ENCODE assay signal across 9 cellular contexts in the genomic region with DNA sequence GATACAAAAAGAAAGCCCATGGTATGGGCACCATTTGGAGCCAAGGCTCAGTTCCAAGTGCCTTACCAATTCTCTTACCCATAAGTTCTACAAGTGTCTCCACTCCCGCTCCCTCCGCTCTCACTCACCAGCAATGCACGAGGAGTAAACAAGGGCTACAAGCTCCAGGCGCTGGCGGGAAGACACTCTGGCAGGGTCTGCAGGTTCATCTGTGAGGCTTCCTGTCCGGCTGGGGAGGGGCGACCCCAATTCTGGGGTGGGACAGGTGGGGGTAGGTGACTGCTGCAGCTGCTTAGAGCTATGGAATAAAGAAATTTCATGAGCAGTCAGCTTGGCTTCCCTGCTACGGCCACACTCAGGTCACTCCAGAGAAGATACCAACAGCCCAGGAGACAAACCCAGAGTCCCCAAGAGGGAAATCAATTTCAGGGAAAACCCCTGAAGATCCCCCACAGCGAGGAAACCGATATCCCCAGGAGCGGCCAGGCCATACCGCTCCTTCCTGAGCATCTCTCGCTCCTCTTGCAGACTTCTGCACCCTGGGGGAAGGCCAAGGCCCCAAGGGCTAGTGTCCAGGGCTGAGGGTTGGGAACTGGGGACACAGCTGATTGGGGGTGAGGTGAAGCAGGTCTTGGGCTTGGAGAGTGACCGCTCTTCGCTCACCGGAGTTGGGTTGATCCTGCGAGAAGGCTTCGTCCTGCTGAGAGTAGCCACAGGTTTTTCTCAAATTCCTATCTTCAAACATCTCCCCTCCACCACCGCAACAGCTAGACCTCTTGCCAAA. TPM values are rescaled to one million over a fixed set of nuclear protein-coding genes. Genes with fewer than 3 reads are reported as not detected.
DNase-seq lines count a peak whose midpoint lies in the region; ATAC-seq and TF ChIP-seq lines count a peak whose summit lies in the region.
"Had no signal": no experiment of that assay in that cellular context is flagged by ENCODE, and none has a peak within 500 bp of the region (broad histone marks: within the 10 kb centered on the region; RNA-seq: fewer than 3 reads in every experiment).

No MANE protein-coding gene starts in this region.

- no peak for DNase-seq in CD4-positive, alpha-beta T cell
- DNase-seq in NT2/D1 (ENCODE audit: low read depth, low spot score) (no peak), endodermal cell (peak; percentile 56), CD1c-positive myeloid dendritic cell (ENCODE audit: extremely low spot score) (no peak), GM19238 (ENCODE audit: insufficient read length, low spot score) (no peak), NCI-H510A treated with DMSO at 0.1 percent for 48 hours (lab: John Stamatoyannopoulos, UW) (no peak), GM03348 (ENCODE audit: low spot score) (no peak)

- H3K36me3 ChIP-seq in NT2/D1 (ENCODE audit: insufficient read depth, insufficient read length, low read length) (peaks cover 51% of the 10 kb centered on the region), endodermal cell (ENCODE audit: control insufficient read depth, insufficient read depth, low read length) (peaks cover 45% of the 10 kb centered on the region), neuron (ENCODE audit: insufficient read depth, low read length) (peaks cover 43% of the 10 kb centered on the region)

- H3K4me1 ChIP-seq in NT2/D1 (ENCODE audit: insufficient read depth, insufficient read length), result peaks cover 2% of the 10 kb centered on the region
- peaks cover 4% of the 10 kb centered on the region for H3K4me1 ChIP-seq in endodermal cell (ENCODE audit: control insufficient read depth, insufficient read depth, low read length)
- H3K4me1 ChIP-seq in neuron (ENCODE audit: insufficient read depth, low read length), result peaks cover 10% of the 10 kb centered on the region

- no peaks in the 10 kb centered on the region for H3K27me3 Mint-ChIP-seq in CD4-positive, alpha-beta T cell
- no peaks in the 10 kb centered on the region for H3K27me3 Mint-ChIP-seq in endodermal cell (ENCODE audit: insufficient read depth)

- peak overlapping the region; percentile 81 for H3K4me3 ChIP-seq in NT2/D1 (ENCODE audit: insufficient read length, low read depth)
- H3K4me3 ChIP-seq in endodermal cell (ENCODE audit: low read length), result peak overlapping the region; percentile 84
- peak overlapping the region; percentile 66 for H3K4me3 ChIP-seq in neuron (ENCODE audit: low read length)

- peaks cover 18% of the 10 kb centered on the region for H3K4me1 Mint-ChIP-seq in CD4-positive, alpha-beta T cell (ENCODE audit: low read depth)
- H3K4me1 Mint-ChIP-seq in endodermal cell, result peaks cover 6% of the 10 kb centered on the region

- peaks cover 42% of the 10 kb centered on the region for H3K36me3 Mint-ChIP-seq in CD4-positive, alpha-beta T cell (ENCODE audit: low read depth)
- peaks cover 38% of the 10 kb centered on the region for H3K36me3 Mint-ChIP-seq in endodermal cell (ENCODE audit: low read depth)

- TF ChIP-seq CTCF in CD4-positive, alpha-beta T cell (IDR thresholded peaks at IDR 0.05), result no peak
- TF ChIP-seq CTCF in endodermal cell (conservative IDR thresholded peaks at IDR 0.05), result no peak

- CTCF ChIA-PET in CD4-positive, alpha-beta T cell (lab: Charles Lee), result no interaction called here

- no peak for ATAC-seq in CD4-positive, alpha-beta T cell (ENCODE audit: poor library complexity)

- no peak overlapping the region for H3K27ac ChIP-seq in CD4-positive, alpha-beta T cell (ENCODE audit: low read depth, low read length)
- no peak overlapping the region for H3K27ac ChIP-seq in endodermal cell (ENCODE audit: low read depth, low read length)

- no peak overlapping the region for H2AFZ ChIP-seq in neuron (ENCODE audit: low read depth, low read length)

- 88 to 93% methylated on average over 10 to 19 of the region's 19 CpGs for WGBS in endodermal cell (ENCODE audit: insufficient coverage in 1 of 2, insufficient read length in 1 of 2), 2 experiments

- H3K9ac ChIP-seq in NT2/D1 (ENCODE audit: insufficient read length, low read depth) (peak overlapping the region; percentile 94), endodermal cell (ENCODE audit: extremely low read depth, low read length, poor library complexity, severe bottlenecking) (no peak overlapping the region)

- no peaks in the 10 kb centered on the region for H3K27me3 ChIP-seq in CD4-positive, alpha-beta T cell (ENCODE audit: control insufficient read depth, insufficient read depth, low read length)
- H3K27me3 ChIP-seq in NT2/D1 (ENCODE audit: insufficient read depth, insufficient read length) (no peaks in the 10 kb centered on the region), endodermal cell (ENCODE audit: control insufficient read depth, insufficient read depth, low read length, poor library complexity, severe bottlenecking) (no peaks in the 10 kb centered on the region), neuron (ENCODE audit: insufficient read depth, low read length) (no peaks in the 10 kb centered on the region)
- H3K27me3 ChIP-seq: adrenal gland had no signal

- POLR2A ChIA-PET in CD4-positive, alpha-beta T cell (lab: Charles Lee), result no interaction called here

- H3K9me3 Mint-ChIP-seq in CD4-positive, alpha-beta T cell, result no peaks in the 10 kb centered on the region
- H3K9me3 Mint-ChIP-seq in endodermal cell, result no peaks in the 10 kb centered on the region

- peak overlapping the region; percentile 53 for H3K27ac Mint-ChIP-seq in CD4-positive, alpha-beta T cell
- H3K27ac Mint-ChIP-seq in endodermal cell, result no peak overlapping the region

- intact Hi-C loops in CD4-positive, alpha-beta T cell (cut with DNase I, micrococcal nuclease), result loop anchor here (2.0 to 10.0 kb wide), 7 partner anchors 158 to 763 kb away; a partner anchor contains a TSS

- H3K4me3 Mint-ChIP-seq in CD4-positive, alpha-beta T cell, result peak overlapping the region; percentile 82
- peak overlapping the region; percentile 68 for H3K4me3 Mint-ChIP-seq in endodermal cell

- H3K9me3 ChIP-seq in CD4-positive, alpha-beta T cell (ENCODE audit: control insufficient read depth, low read length), result no peaks in the 10 kb centered on the region
- H3K9me3 ChIP-seq in NT2/D1 (ENCODE audit: insufficient read depth, low read length), result no peaks in the 10 kb centered on the region
- no peaks in the 10 kb centered on the region for H3K9me3 ChIP-seq in endodermal cell (ENCODE audit: control insufficient read depth, low read length)
- no peaks in the 10 kb centered on the region for H3K9me3 ChIP-seq in neuron (ENCODE audit: low read length)
- H3K9me3 ChIP-seq: adrenal gland had no signal

RNA-seq across cellular contexts. Expression of a gene that starts 1.4 kb away (rescaled TPM):
- 10 to 100 TPM; 23.2 to 24.7 TPM for total RNA-seq in CD4-positive, alpha-beta T cell
- total RNA-seq in endodermal cell, result 10 to 100 TPM; 26.5 to 38.2 TPM
- polyA plus RNA-seq in endodermal cell (2013, experiment 1 of 2), result 14.9 TPM
- 12.8 TPM for polyA plus RNA-seq in endodermal cell (2013, experiment 2 of 2)
